Comparison of ENCODE assay signal across 1 cellular context in genomic region chr4:131388277-131388676, GRCh38.
TF ChIP-seq lines count a peak whose summit lies in the region.

No MANE protein-coding gene starts in this region.

TF ChIP-seq in GM23338, 12 proteins besides CTCF, POLR2A, EP300 and RAD21:
- TF ChIP-seq ZNF462 (CRISPR knock-in tag; IDR thresholded peaks at IDR 0.05) (no peak), EZH2 (IDR thresholded peaks at IDR 0.05; ENCODE audit: low read depth, unreplicated experiment) (no peak), POLR2AphosphoS5 (IDR thresholded peaks at IDR 0.05; ENCODE audit: low read depth) (no peak), EZH2phosphoT487 (IDR thresholded peaks at IDR 0.05; ENCODE audit: unreplicated experiment) (no peak), JUNB (IDR thresholded peaks at IDR 0.05; ENCODE audit: unreplicated experiment) (no peak)
- TF ChIP-seq, protein P1, sequence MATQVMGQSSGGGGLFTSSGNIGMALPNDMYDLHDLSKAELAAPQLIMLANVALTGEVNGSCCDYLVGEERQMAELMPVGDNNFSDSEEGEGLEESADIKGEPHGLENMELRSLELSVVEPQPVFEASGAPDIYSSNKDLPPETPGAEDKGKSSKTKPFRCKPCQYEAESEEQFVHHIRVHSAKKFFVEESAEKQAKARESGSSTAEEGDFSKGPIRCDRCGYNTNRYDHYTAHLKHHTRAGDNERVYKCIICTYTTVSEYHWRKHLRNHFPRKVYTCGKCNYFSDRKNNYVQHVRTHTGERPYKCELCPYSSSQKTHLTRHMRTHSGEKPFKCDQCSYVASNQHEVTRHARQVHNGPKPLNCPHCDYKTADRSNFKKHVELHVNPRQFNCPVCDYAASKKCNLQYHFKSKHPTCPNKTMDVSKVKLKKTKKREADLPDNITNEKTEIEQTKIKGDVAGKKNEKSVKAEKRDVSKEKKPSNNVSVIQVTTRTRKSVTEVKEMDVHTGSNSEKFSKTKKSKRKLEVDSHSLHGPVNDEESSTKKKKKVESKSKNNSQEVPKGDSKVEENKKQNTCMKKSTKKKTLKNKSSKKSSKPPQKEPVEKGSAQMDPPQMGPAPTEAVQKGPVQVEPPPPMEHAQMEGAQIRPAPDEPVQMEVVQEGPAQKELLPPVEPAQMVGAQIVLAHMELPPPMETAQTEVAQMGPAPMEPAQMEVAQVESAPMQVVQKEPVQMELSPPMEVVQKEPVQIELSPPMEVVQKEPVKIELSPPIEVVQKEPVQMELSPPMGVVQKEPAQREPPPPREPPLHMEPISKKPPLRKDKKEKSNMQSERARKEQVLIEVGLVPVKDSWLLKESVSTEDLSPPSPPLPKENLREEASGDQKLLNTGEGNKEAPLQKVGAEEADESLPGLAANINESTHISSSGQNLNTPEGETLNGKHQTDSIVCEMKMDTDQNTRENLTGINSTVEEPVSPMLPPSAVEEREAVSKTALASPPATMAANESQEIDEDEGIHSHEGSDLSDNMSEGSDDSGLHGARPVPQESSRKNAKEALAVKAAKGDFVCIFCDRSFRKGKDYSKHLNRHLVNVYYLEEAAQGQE (IDR thresholded peaks at IDR 0.05; ENCODE audit: unreplicated experiment) = no peak
TF ChIP-seq in GM23338: peak in this region for 0.
